ENCODE assay signal across 1 cellular context in genomic region chrX:111680988-111681779, GRCh38.
TF ChIP-seq lines count a peak whose summit lies in the region.

ALG13 (plus strand) TSS chrX:111681170; CDS start chrX:111681219, 49 bp downstream.

TF ChIP-seq in HCT116, 20 proteins besides CTCF, POLR2A, EP300 and RAD21 (continued from another document):
- TF ChIP-seq CBX3 (IDR thresholded peaks at IDR 0.05; ENCODE audit: low read depth) (peak; percentile 71; the same call in 1 of the 2 replicates), TCF7L2 (IDR thresholded peaks at IDR 0.05; ENCODE audit: borderline replicate concordance, extremely low read depth, insufficient read depth, insufficient read length) (no peak), ATF3 (IDR thresholded peaks at IDR 0.05) (no peak; the same call in 1 of the 2 replicates)
TF ChIP-seq in HCT116: peak in this region for 11.
